Comparison of ENCODE assay signal across 3 cellular contexts in the genomic region with DNA sequence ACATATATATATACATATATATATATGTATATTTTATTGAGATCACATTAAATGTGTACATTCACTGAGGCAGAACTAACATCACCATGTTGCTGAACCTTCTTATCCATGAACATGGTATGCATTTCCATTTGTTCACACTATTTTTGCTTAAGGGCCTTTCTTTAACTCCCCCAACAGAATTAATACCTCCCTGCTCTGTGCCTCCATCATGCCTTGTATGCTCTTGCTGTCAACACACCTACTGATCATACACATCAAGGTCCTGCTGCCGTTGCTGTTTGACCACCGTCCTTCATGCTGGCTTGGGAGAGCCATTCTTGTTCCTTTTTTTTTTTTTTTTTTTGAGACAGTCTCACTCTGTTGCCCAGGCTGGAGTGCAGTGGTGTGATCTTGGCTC.
TF ChIP-seq lines count a peak whose summit lies in the region.

No MANE protein-coding gene starts in this region.

TF ChIP-seq in SK-N-SH, 30 proteins besides CTCF, POLR2A, EP300 and RAD21 (continued from another document):
- TF ChIP-seq GABPA (IDR thresholded peaks at IDR 0.05; ENCODE audit: low read depth) (no peak), MXI1 (IDR thresholded peaks at IDR 0.05; ENCODE audit: low read depth, low read length) (no peak), GATA2 (CRISPR knock-in tag; IDR thresholded peaks at IDR 0.05) (no peak), RFX5 (IDR thresholded peaks at IDR 0.05; ENCODE audit: low read length) (no peak), YY1 (IDR thresholded peaks at IDR 0.05; ENCODE audit: low read depth) (no peak), EZH2phosphoT487 (IDR thresholded peaks at IDR 0.05; ENCODE audit: borderline replicate concordance, low read depth) (no peak), FOXJ3 (CRISPR knock-in tag; IDR thresholded peaks at IDR 0.05) (no peak), NFIC (IDR thresholded peaks at IDR 0.05; ENCODE audit: borderline replicate concordance) (no peak), TAF1 (IDR thresholded peaks at IDR 0.05; ENCODE audit: borderline replicate concordance, low read depth, low read length) (no peak)
- TF ChIP-seq, protein P1, sequence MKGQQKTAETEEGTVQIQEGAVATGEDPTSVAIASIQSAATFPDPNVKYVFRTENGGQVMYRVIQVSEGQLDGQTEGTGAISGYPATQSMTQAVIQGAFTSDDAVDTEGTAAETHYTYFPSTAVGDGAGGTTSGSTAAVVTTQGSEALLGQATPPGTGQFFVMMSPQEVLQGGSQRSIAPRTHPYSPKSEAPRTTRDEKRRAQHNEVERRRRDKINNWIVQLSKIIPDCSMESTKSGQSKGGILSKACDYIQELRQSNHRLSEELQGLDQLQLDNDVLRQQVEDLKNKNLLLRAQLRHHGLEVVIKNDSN (IDR thresholded peaks at IDR 0.05; ENCODE audit: borderline replicate concordance, low read depth): no peak

TF ChIP-seq in SK-N-SH treated with all-trans-retinoic acid at 6 μM for 48 hours, 23 proteins besides CTCF, POLR2A, EP300 and RAD21 (continued from another document):
- TF ChIP-seq, protein P2, sequence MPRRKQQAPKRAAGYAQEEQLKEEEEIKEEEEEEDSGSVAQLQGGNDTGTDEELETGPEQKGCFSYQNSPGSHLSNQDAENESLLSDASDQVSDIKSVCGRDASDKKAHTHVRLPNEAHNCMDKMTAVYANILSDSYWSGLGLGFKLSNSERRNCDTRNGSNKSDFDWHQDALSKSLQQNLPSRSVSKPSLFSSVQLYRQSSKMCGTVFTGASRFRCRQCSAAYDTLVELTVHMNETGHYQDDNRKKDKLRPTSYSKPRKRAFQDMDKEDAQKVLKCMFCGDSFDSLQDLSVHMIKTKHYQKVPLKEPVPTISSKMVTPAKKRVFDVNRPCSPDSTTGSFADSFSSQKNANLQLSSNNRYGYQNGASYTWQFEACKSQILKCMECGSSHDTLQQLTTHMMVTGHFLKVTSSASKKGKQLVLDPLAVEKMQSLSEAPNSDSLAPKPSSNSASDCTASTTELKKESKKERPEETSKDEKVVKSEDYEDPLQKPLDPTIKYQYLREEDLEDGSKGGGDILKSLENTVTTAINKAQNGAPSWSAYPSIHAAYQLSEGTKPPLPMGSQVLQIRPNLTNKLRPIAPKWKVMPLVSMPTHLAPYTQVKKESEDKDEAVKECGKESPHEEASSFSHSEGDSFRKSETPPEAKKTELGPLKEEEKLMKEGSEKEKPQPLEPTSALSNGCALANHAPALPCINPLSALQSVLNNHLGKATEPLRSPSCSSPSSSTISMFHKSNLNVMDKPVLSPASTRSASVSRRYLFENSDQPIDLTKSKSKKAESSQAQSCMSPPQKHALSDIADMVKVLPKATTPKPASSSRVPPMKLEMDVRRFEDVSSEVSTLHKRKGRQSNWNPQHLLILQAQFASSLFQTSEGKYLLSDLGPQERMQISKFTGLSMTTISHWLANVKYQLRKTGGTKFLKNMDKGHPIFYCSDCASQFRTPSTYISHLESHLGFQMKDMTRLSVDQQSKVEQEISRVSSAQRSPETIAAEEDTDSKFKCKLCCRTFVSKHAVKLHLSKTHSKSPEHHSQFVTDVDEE (CRISPR knock-in tag; IDR thresholded peaks at IDR 0.05): no peak
- TF ChIP-seq GLIS3 (CRISPR knock-in tag; IDR thresholded peaks at IDR 0.05) (no peak), ZFP3 (CRISPR knock-in tag; IDR thresholded peaks at IDR 0.05) (no peak), OSR1 (CRISPR knock-in tag; IDR thresholded peaks at IDR 0.05) (no peak), TOX (CRISPR knock-in tag; IDR thresholded peaks at IDR 0.05; ENCODE audit: borderline replicate concordance) (no peak), ZFP30 (CRISPR knock-in tag; IDR thresholded peaks at IDR 0.05) (no peak)
TF ChIP-seq in SK-N-SH treated with all-trans-retinoic acid at 6 μM for 48 hours: peak in this region for 0.

TF ChIP-seq in H1, 55 proteins besides CTCF, POLR2A, EP300 and RAD21 (continued from another document):
- no peak for TF ChIP-seq RFX5 (IDR thresholded peaks at IDR 0.05; ENCODE audit: borderline replicate concordance, low read depth, low read length)
- TF ChIP-seq BACH1 (IDR thresholded peaks at IDR 0.05; ENCODE audit: low read length): no peak
- no peak for TF ChIP-seq EGR1 (IDR thresholded peaks at IDR 0.05; ENCODE audit: borderline replicate concordance, low read depth, low read length)
- TF ChIP-seq CBX5 (IDR thresholded peaks at IDR 0.05; ENCODE audit: low read depth, low read length): no peak
- TF ChIP-seq KDM1A (IDR thresholded peaks at IDR 0.05; ENCODE audit: borderline replicate concordance, low read length): no peak
- no peak for TF ChIP-seq SIX5 (IDR thresholded peaks at IDR 0.05; ENCODE audit: low read depth, low read length)
- TF ChIP-seq RNF2 (IDR thresholded peaks at IDR 0.05; ENCODE audit: borderline replicate concordance, low read depth, low read length, missing control alignments, poor library complexity, severe bottlenecking): no peak
- no peak for TF ChIP-seq MAFK (IDR thresholded peaks at IDR 0.05; ENCODE audit: low read depth, low read length)
- TF ChIP-seq YY1 (IDR thresholded peaks at IDR 0.05; ENCODE audit: low read depth, low read length): no peak
- TF ChIP-seq SIRT6 (IDR thresholded peaks at IDR 0.05; ENCODE audit: low read length): no peak
- no peak for TF ChIP-seq KDM4A (IDR thresholded peaks at IDR 0.05; ENCODE audit: low read depth, low read length, severe bottlenecking)
- no peak for TF ChIP-seq GABPA (IDR thresholded peaks at IDR 0.05; ENCODE audit: borderline replicate concordance, insufficient read depth, low read length)
- no peak for TF ChIP-seq JUN (IDR thresholded peaks at IDR 0.05; ENCODE audit: low read depth, low read length)
- TF ChIP-seq RBBP5 (IDR thresholded peaks at IDR 0.05; ENCODE audit: borderline replicate concordance, low read depth, low read length): no peak
- TF ChIP-seq CBX8 (IDR thresholded peaks at IDR 0.05; ENCODE audit: borderline replicate concordance, low read depth, low read length): no peak
- TF ChIP-seq TAF7 (optimal IDR thresholded peaks at IDR 0.05; ENCODE audit: borderline replicate concordance, low read depth, low read length): no peak
